28 cellular contexts compared by ENCODE assay signal in the genomic region with DNA sequence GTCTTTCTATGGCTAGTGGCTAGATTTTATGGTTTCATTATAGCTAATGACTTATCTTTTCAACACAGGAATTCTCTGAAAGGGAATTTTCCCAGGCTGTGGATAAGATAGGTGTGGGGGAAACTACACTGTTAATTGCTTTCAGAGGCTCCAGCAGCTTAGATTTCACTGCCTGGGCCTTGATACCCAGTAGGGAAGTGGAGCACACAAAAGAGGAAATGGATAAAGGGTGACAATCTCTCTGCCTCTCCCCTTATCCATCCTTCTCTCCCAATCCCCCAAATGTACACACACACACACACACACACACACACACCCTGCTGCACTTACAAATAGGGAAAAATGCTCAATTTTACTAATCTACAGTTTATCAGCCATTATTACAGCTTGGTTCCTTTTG. TPM values are rescaled to one million over a fixed set of nuclear protein-coding genes. Genes with fewer than 3 reads are reported as not detected.
"Had no signal": no experiment of that assay in that cellular context is flagged by ENCODE, and none has a peak within 500 bp of the region (broad histone marks: within the 10 kb centered on the region; RNA-seq: fewer than 3 reads in every experiment).

No MANE protein-coding gene starts in this region.

- H3K36me3 ChIP-seq: breast epithelium, stomach, suprapubic skin, tibial artery had no signal

- DNase-seq: activated CD4-positive, alpha-beta T cell treated with anti-CD3 and anti-CD28 coated beads for 1 hour; activated CD4-positive, alpha-beta T cell treated with anti-CD3 and anti-CD28 coated beads, Interleukin-2, amount 50 U/mL, for 1 hour; activated CD8-positive, alpha-beta memory T cell treated with anti-CD3 and anti-CD28 coated beads, Interleukin-2, amount 10 ng/mL, durations not matched to agents 7 days and 5 days; activated CD8-positive, alpha-beta T cell treated with anti-CD3 and anti-CD28 coated beads, Interleukin-2, amount 10 ng/mL, durations not matched to agents 7 days and 5 days; activated naive CD4-positive, alpha-beta T cell; activated T-cell treated with anti-CD3 and anti-CD28 coated beads, Interleukin-2, amount 50 U/mL, for 48 hours; central memory CD4-positive, alpha-beta T cell; endodermal cell; foreskin fibroblast; head of caudate nucleus; hippocampal formation; left cardiac atrium; mammary epithelial cell; midbrain; naive thymus-derived CD8-positive, alpha-beta T cell; posterior cingulate gyrus; right cardiac atrium; stimulated activated CD4-positive, alpha-beta T cell treated with anti-CD3 and anti-CD28 coated beads, Interleukin-15, amount 100 ng/mL, for 24 hours; stimulated activated CD4-positive, alpha-beta T cell treated with anti-CD3 and anti-CD28 coated beads, Interleukin-2, amount 100 ng/mL, for 24 hours; stimulated activated naive B cell treated with anti-CD40 and anti-IgM and Interleukin-4, amounts not matched to agents 10 μg/mL and 1 μg/mL and 100 μg/mL, for 72 hours; stomach; tibial artery had no signal

- ATAC-seq: activated CD8-positive, alpha-beta memory T cell treated with anti-CD3 and anti-CD28 coated beads, Interleukin-2, amount 10 ng/mL, durations not matched to agents 7 days and 5 days; activated CD8-positive, alpha-beta T cell treated with anti-CD3 and anti-CD28 coated beads, Interleukin-2, amount 10 ng/mL, durations not matched to agents 7 days and 5 days; activated naive CD4-positive, alpha-beta T cell treated with anti-CD3 and anti-CD28 coated beads, Interleukin-2, amount 50 U/mL, for 72 hours; esophagus mucosa; left cardiac atrium; naive thymus-derived CD8-positive, alpha-beta T cell; right cardiac atrium; stimulated activated naive B cell treated with anti-CD40 and anti-IgM and Interleukin-4, amounts not matched to agents 10 μg/mL and 1 μg/mL and 100 μg/mL, for 72 hours; WTC11 had no signal

- H3K4me1 ChIP-seq: breast epithelium, stomach, suprapubic skin, tibial artery had no signal

- H3K27me3 ChIP-seq: breast epithelium, stomach, suprapubic skin, tibial artery had no signal

- H3K27ac ChIP-seq: breast epithelium, stomach, suprapubic skin, tibial artery had no signal

- H3K4me3 ChIP-seq: breast epithelium, stomach, suprapubic skin, tibial artery had no signal

RNA-seq across cellular contexts. Expression of a gene that starts 19.1 kb away (rescaled TPM):
- total RNA-seq: naive thymus-derived CD8-positive, alpha-beta T cell had no signal
- polyA plus RNA-seq: naive thymus-derived CD8-positive, alpha-beta T cell had no signal

RNA-seq across cellular contexts. Expression of a gene that starts 55.8 kb away (rescaled TPM):
- total RNA-seq: activated CD8-positive, alpha-beta T cell treated with anti-CD3 and anti-CD28 coated beads, Interleukin-2, amount 10 ng/mL, durations not matched to agents 7 days and 5 days; activated naive CD4-positive, alpha-beta T cell treated with anti-CD3 and anti-CD28 coated beads, Interleukin-2, amount 50 U/mL, for 72 hours; liver; naive thymus-derived CD8-positive, alpha-beta T cell; right cardiac atrium had no signal
- polyA plus RNA-seq: liver; naive thymus-derived CD8-positive, alpha-beta T cell had no signal
